In the genomic region with DNA sequence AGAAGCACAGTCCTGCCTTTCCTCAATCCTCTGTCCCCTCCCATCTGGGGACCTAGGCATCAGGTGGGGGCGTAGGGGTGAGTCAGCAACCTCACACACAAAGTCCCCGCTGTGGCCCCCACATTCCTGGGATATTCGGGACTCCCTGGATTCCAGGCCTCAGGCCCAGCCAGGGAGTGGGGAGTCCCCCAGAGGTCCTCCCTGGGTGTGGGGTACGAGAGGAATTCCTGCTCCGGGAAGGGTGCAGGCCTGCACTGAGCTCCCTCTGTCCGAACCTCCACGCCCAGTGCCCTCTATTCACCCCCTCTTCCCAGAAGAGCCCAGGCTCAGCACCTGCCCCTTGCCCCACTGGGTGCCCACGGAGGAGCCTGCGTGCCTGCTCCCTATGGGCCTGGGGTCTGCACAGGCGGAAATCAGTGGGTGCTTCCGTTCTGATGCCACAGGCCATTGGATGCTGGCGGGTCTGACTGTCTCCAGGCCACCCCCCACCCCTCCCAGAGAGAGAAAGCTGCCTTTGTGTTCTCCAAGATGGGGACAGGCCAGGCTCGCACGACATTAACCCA, we compare ENCODE assay signal across 15 cellular contexts. TPM values are rescaled to one million over a fixed set of nuclear protein-coding genes. Genes with fewer than 3 reads are reported as not detected.
DNase-seq lines count a peak whose midpoint lies in the region; ATAC-seq and TF ChIP-seq lines count a peak whose summit lies in the region.
"Had no signal": no experiment of that assay in that cellular context is flagged by ENCODE, and none has a peak within 500 bp of the region (broad histone marks: within the 10 kb centered on the region; RNA-seq: fewer than 3 reads in every experiment).

No MANE protein-coding gene starts in this region.

- H3K79me1 ChIP-seq in IMR-90 (ENCODE audit: low read depth in 1 of 2, low read length in 2 of 2): no peaks in the 10 kb centered on the region

- no peak overlapping the region for H2AK9ac ChIP-seq in IMR-90 (replicated peaks; ENCODE audit: low read depth, low read length, poor library complexity)

- H3K27me3 ChIP-seq in IMR-90 (ENCODE audit: control insufficient read depth, insufficient read depth, low read length) (peaks cover 38% of the 10 kb centered on the region), gastroesophageal sphincter (no peaks in the 10 kb centered on the region), SK-N-SH (ENCODE audit: insufficient read depth) (no peaks in the 10 kb centered on the region; the same call in 1 of the 2 replicates)

- 69% methylated on average over 2 of the region's 14 CpGs; no CpG with 5 or more reads in 1 of the 2 experiments for WGBS in IMR-90 (ENCODE audit: extremely low coverage in 2 of 2, insufficient read length in 1 of 2), 2 experiments
- 56 to 60% methylated on average over 1 to 5 of the region's 14 CpGs for WGBS in gastroesophageal sphincter (ENCODE audit: low coverage in 1 of 2), 2 donors
- 78% methylated on average over 8 of the region's 14 CpGs for WGBS in SK-N-SH (ENCODE audit: low lambda C conversion rate)

- H3K27ac Mint-ChIP-seq in neural crest cell (ENCODE audit: unreplicated experiment): peak overlapping the region; percentile 81

- in situ Hi-C loops in IMR-90 (cut with MboI; ENCODE audit: low sequenced_read_pairs): no loop called here

- H2BK120ac ChIP-seq in IMR-90 (ENCODE audit: low read depth, low read length): no peak overlapping the region

- CTCF ChIA-PET in IMR-90 (lab: Yijun Ruan, JAX): no interaction called here
- CTCF ChIA-PET in SK-N-SH (lab: Yijun Ruan, JAX): no interaction called here

- H3K27ac ChIP-seq in IMR-90 (ENCODE audit: insufficient read depth, low read length) (no peak overlapping the region), gastroesophageal sphincter (peak overlapping the region in 3 of 4 donors; percentile 66 to 77 (median 68)), SK-N-SH (ENCODE audit: low read depth in 2 of 2, low read length in 1 of 2) (no peak overlapping the region)
- H3K27ac ChIP-seq: tibial artery had no signal

- intact Hi-C loops in IMR-90 (cut with micrococcal nuclease): no loop called here

- no peak overlapping the region for H2BK20ac ChIP-seq in IMR-90 (ENCODE audit: low read depth, low read length)

- TF ChIP-seq POLR2A in IMR-90 (IDR thresholded peaks at IDR 0.05; ENCODE audit: low read depth, low read length) (no peak), gastroesophageal sphincter (IDR thresholded peaks at IDR 0.05) (no peak)

- H3K4me3 ChIP-seq in IMR-90 (ENCODE audit: insufficient read depth, low read depth, low read length): no peak overlapping the region
- H3K4me3 ChIP-seq in gastroesophageal sphincter: peak overlapping the region in 1 of 2 donors; percentile 36
- no peak overlapping the region for H3K4me3 ChIP-seq in SK-N-SH (ENCODE audit: low read depth in 2 of 2, low read length in 1 of 2)
- H3K4me3 ChIP-seq: A549, tibial artery had no signal

- H3K4me3 Mint-ChIP-seq in neural crest cell: peak overlapping the region; percentile 96

- POLR2A ChIA-PET in IMR-90 (lab: Charles Lee; ENCODE audit: unreplicated experiment) (no interaction called here), SK-N-SH (lab: Yijun Ruan, JAX) (no interaction called here)

- H3K9me2 ChIP-seq in SK-N-SH: no peaks in the 10 kb centered on the region

- no peak overlapping the region for H3K56ac ChIP-seq in IMR-90 (ENCODE audit: extremely low read depth, insufficient read depth, low read length)

- no peak for TF ChIP-seq EP300 in gastroesophageal sphincter (IDR thresholded peaks at IDR 0.05)
- no peak for TF ChIP-seq EP300 in SK-N-SH (IDR thresholded peaks at IDR 0.05; ENCODE audit: borderline replicate concordance in 1 of 2, low read depth in 1 of 2, low read length in 1 of 2)

- H4K5ac ChIP-seq in IMR-90 (ENCODE audit: low read depth, low read length): no peak overlapping the region

- DNase-seq in A172 (ENCODE audit: low spot score) (peak; percentile 89), IMR-90 (no peak), neural crest cell (ENCODE audit: low read depth, low spot score) (no peak), SK-N-SH (no peak), GF-D8 (lab: John Stamatoyannopoulos, UW) (no peak), SIG-M5 treated with dmso at 0.1 percent for 504 hours (lab: John Stamatoyannopoulos, UW; ENCODE audit: unreplicated experiment) (no peak)
- DNase-seq in activated T-cell treated with anti-CD3 and anti-CD28 coated beads, Interleukin-2, amount 50 U/mL, for 48 hours: no peak
- DNase-seq: Caco-2, erythroblast, NCI-H1417, NCI-H526 treated with DMSO at 0.1 percent for 48 hours, tibial artery had no signal

- H3K36me3 ChIP-seq in IMR-90 (ENCODE audit: control insufficient read depth, insufficient read depth, low read length): no peaks in the 10 kb centered on the region
- no peaks in the 10 kb centered on the region for H3K36me3 ChIP-seq in gastroesophageal sphincter
- no peaks in the 10 kb centered on the region for H3K36me3 ChIP-seq in SK-N-SH (replicated peaks in 1 of 2; ENCODE audit: control insufficient read depth in 1 of 2, insufficient read depth in 2 of 2, low read length in 1 of 2)
- H3K36me3 ChIP-seq: tibial artery had no signal

- no peak overlapping the region for H3K4me2 ChIP-seq in IMR-90 (ENCODE audit: low read depth, low read length)
- no peak overlapping the region for H3K4me2 ChIP-seq in SK-N-SH

- dilution Hi-C loops in IMR-90 (cut with HindIII; ENCODE audit: low sequenced_read_pairs, unreplicated experiment): no loop called here

- H3K9me3 Mint-ChIP-seq in neural crest cell: no peaks in the 10 kb centered on the region

- H3K18ac ChIP-seq in IMR-90 (ENCODE audit: low read depth, low read length): no peak overlapping the region

- BruUV-seq in IMR-90 (replicated peaks; lab: Mats Ljungman, UMichigan): no TSS peak

- H3K27me3 Mint-ChIP-seq in neural crest cell (ENCODE audit: low read depth): peaks cover 1% of the 10 kb centered on the region

- no peak overlapping the region for H3K9ac ChIP-seq in IMR-90 (ENCODE audit: low read depth, low read length)
- H3K9ac ChIP-seq in SK-N-SH: no peak overlapping the region

- no peak overlapping the region for H3K4ac ChIP-seq in IMR-90 (ENCODE audit: low read depth, low read length)

- TF ChIP-seq CTCF in IMR-90 (conservative IDR thresholded peaks at IDR 0.05; ENCODE audit: low read depth, low read length): no peak
- no peak for TF ChIP-seq CTCF in gastroesophageal sphincter (IDR thresholded peaks at IDR 0.05)
- no peak for TF ChIP-seq CTCF in neural crest cell (conservative IDR thresholded peaks at IDR 0.05)
- TF ChIP-seq CTCF in SK-N-SH (IDR thresholded peaks at IDR 0.05): no peak

- peaks cover 4% of the 10 kb centered on the region for H3F3A ChIP-seq in SK-N-SH (replicated peaks; ENCODE audit: insufficient read depth)

- no peaks in the 10 kb centered on the region for H3K9me1 ChIP-seq in IMR-90 (ENCODE audit: insufficient read depth, low read length)

- H4K8ac ChIP-seq in IMR-90 (ENCODE audit: low read depth in 2 of 2, low read length in 2 of 2): no peak overlapping the region

- H2BK15ac ChIP-seq in IMR-90 (ENCODE audit: low read depth, low read length): no peak overlapping the region

- H3K36me3 Mint-ChIP-seq in neural crest cell (ENCODE audit: low read depth): no peaks in the 10 kb centered on the region

- H3K79me2 ChIP-seq in SK-N-SH (ENCODE audit: insufficient read depth): no peaks in the 10 kb centered on the region

- peaks cover 43% of the 10 kb centered on the region for H3K4me1 Mint-ChIP-seq in neural crest cell

- H2AK5ac ChIP-seq in IMR-90 (ENCODE audit: low read depth, low read length): no peak overlapping the region

- no peak for ATAC-seq in IMR-90 (ENCODE audit: low read depth)
- ATAC-seq in gastroesophageal sphincter: no peak
- ATAC-seq: A549 had no signal

- H3K4me1 ChIP-seq in IMR-90 (ENCODE audit: control insufficient read depth, insufficient read depth, low read length) (peaks cover 9% of the 10 kb centered on the region), gastroesophageal sphincter (peaks cover 0 to 40% (median 7%) of the 10 kb centered on the region in 3 donors), SK-N-SH (ENCODE audit: control insufficient read depth in 1 of 2, insufficient read depth in 2 of 2, low read depth in 1 of 2, low read length in 1 of 2) (peaks cover 0 to 14% of the 10 kb centered on the region in 2 experiments; a peak in 1 of 4 replicates)

- no peaks in the 10 kb centered on the region for H4K20me1 ChIP-seq in IMR-90 (ENCODE audit: insufficient read depth, low read length)
- H4K20me1 ChIP-seq in SK-N-SH (ENCODE audit: insufficient read depth): no peaks in the 10 kb centered on the region

- H2AFZ ChIP-seq in IMR-90 (replicated peaks; ENCODE audit: low read length, poor library complexity) (no peak overlapping the region), SK-N-SH (ENCODE audit: low read depth) (no peak overlapping the region)

- H4K91ac ChIP-seq in IMR-90 (ENCODE audit: insufficient read depth, low read depth, low read length): no peak overlapping the region

- no peak overlapping the region for H3K14ac ChIP-seq in IMR-90 (replicated peaks; ENCODE audit: low read depth, low read length)

- no peak overlapping the region for H3K23ac ChIP-seq in IMR-90 (ENCODE audit: low read depth, low read length)

- TF ChIP-seq RAD21 in IMR-90 (IDR thresholded peaks at IDR 0.05; ENCODE audit: low read length): no peak
- TF ChIP-seq RAD21 in SK-N-SH (IDR thresholded peaks at IDR 0.05; ENCODE audit: low read length): no peak

- H3K9me3 ChIP-seq in IMR-90 (ENCODE audit: control insufficient read depth, insufficient read depth, low read length) (no peaks in the 10 kb centered on the region), gastroesophageal sphincter (no peaks in the 10 kb centered on the region), SK-N-SH (no peaks in the 10 kb centered on the region)
- H3K9me3 ChIP-seq: A549, Caco-2, tibial artery had no signal

- no peak overlapping the region for H2BK5ac ChIP-seq in IMR-90 (ENCODE audit: low read depth, low read length, poor library complexity, severe bottlenecking)

RNA-seq across cellular contexts. Expression of a gene that starts 3.4 kb away (rescaled TPM):
- total RNA-seq in A172 (2014; rRNA removed; shearing (Covaris generic)): 78.5 and 139 TPM in 2 replicates
- total RNA-seq in IMR-90 (2012; rRNA removed) (1.7 and 2.0 TPM in 2 replicates), gastroesophageal sphincter (10 to 100 TPM; 19.8 to 52.5 (median 31.6) TPM), neural crest cell (74.4 and 78.5 TPM in 2 replicates)
- polyA plus RNA-seq in IMR-90 (2012; rRNA removed) (4.0 and 4.9 TPM in 2 replicates), SK-N-SH (2012; rRNA removed) (21.4 and 28.9 TPM in 2 replicates)
- polyA plus RNA-seq in IMR-90 (2012; cell fraction: cytosol; rRNA removed): 4.3 and 7.1 TPM in 2 replicates
- 2.1 and 2.2 TPM in 2 replicates for polyA plus RNA-seq in IMR-90 (2012; cell fraction: nucleus; rRNA removed; ENCODE audit: low replicate concordance)
- 13.2 and 18.6 TPM in 2 replicates for polyA plus RNA-seq in SK-N-SH (2012; cell fraction: cytosol; rRNA removed)
- polyA plus RNA-seq in SK-N-SH (2012; cell fraction: nucleus; rRNA removed): 11.9 and 25.2 TPM in 2 replicates

RNA-seq across cellular contexts. Expression of a gene that starts 16.8 kb away (rescaled TPM):
- 56.8 and 59.2 TPM in 2 replicates for total RNA-seq in A172 (2014; rRNA removed; shearing (Covaris generic))
- total RNA-seq in IMR-90 (2012; rRNA removed): 9.9 and 10.3 TPM in 2 replicates
- polyA plus RNA-seq in IMR-90 (2012; rRNA removed): 32.3 and 45.4 TPM in 2 replicates
- polyA plus RNA-seq in IMR-90 (2012; cell fraction: cytosol; rRNA removed): 49.1 and 54.4 TPM in 2 replicates
- 16.4 and 17.3 TPM in 2 replicates for polyA plus RNA-seq in IMR-90 (2012; cell fraction: nucleus; rRNA removed; ENCODE audit: low replicate concordance)
- total RNA-seq in gastroesophageal sphincter: 10 to 100 TPM; 33.9 to 54.1 (median 45.0) TPM
- total RNA-seq in neural crest cell: 114 and 117 TPM in 2 replicates
- polyA plus RNA-seq in SK-N-SH (2012; rRNA removed): 60.9 and 79.5 TPM in 2 replicates
- 56.7 and 67.9 TPM in 2 replicates for polyA plus RNA-seq in SK-N-SH (2012; cell fraction: cytosol; rRNA removed)
- polyA plus RNA-seq in SK-N-SH (2012; cell fraction: nucleus; rRNA removed): 32.6 and 47.0 TPM in 2 replicates

RNA-seq across cellular contexts. Expression of a gene that starts 24.3 kb away (rescaled TPM):
- total RNA-seq in A172 (2014; rRNA removed; shearing (Covaris generic)): not detected in 2 replicates
- total RNA-seq in IMR-90 (2012; rRNA removed) (not detected in 2 replicates), gastroesophageal sphincter (under 1 TPM in 1 of 4 donors, not detected in 3; 0.13 TPM), neural crest cell (0.41 and 0.51 TPM in 2 replicates)
- polyA plus RNA-seq in IMR-90 (2012; rRNA removed) (0.10 TPM in 2 replicates), SK-N-SH (2012; rRNA removed) (0.15 and 0.19 TPM in 2 replicates)
- 0.02 TPM in 1 of 2 replicates, not detected in the other for polyA plus RNA-seq in IMR-90 (2012; cell fraction: cytosol; rRNA removed)
- polyA plus RNA-seq in IMR-90 (2012; cell fraction: nucleus; rRNA removed; ENCODE audit: low replicate concordance): 0.47 and 1.0 TPM in 2 replicates
- polyA plus RNA-seq in SK-N-SH (2012; cell fraction: cytosol; rRNA removed): 0.06 and 0.08 TPM in 2 replicates
- polyA plus RNA-seq in SK-N-SH (2012; cell fraction: nucleus; rRNA removed): 1.3 and 1.4 TPM in 2 replicates
- total RNA-seq: HT1080 had no signal

RNA-seq across cellular contexts. Expression of a gene that starts 33.8 kb away (rescaled TPM):
- total RNA-seq in A172 (2014; rRNA removed; shearing (Covaris generic)): 159 and 160 TPM in 2 replicates
- total RNA-seq in IMR-90 (2012; rRNA removed): 112 and 115 TPM in 2 replicates
- polyA plus RNA-seq in IMR-90 (2012; rRNA removed): 263 and 328 TPM in 2 replicates
- 330 and 334 TPM in 2 replicates for polyA plus RNA-seq in IMR-90 (2012; cell fraction: cytosol; rRNA removed)
- polyA plus RNA-seq in IMR-90 (2012; cell fraction: nucleus; rRNA removed; ENCODE audit: low replicate concordance): 200 and 249 TPM in 2 replicates
- total RNA-seq in gastroesophageal sphincter: 10 to 100 TPM in 3 of 4 donors, 1 to 10 TPM in 1; 3.4 to 25.8 (median 15.7) TPM
- total RNA-seq in neural crest cell: 31.4 and 33.6 TPM in 2 replicates
- polyA plus RNA-seq in SK-N-SH (2012; rRNA removed): 249 and 299 TPM in 2 replicates
- 120 and 152 TPM in 2 replicates for polyA plus RNA-seq in SK-N-SH (2012; cell fraction: cytosol; rRNA removed)
- polyA plus RNA-seq in SK-N-SH (2012; cell fraction: nucleus; rRNA removed): 256 and 307 TPM in 2 replicates

RNA-seq across cellular contexts. Expression of a gene that starts 39.8 kb away (rescaled TPM):
- total RNA-seq in A172 (2014; rRNA removed; shearing (Covaris generic)): 15.8 and 22.5 TPM in 2 replicates
- total RNA-seq in IMR-90 (2012; rRNA removed): 8.6 and 13.8 TPM in 2 replicates
- 19.5 and 24.9 TPM in 2 replicates for polyA plus RNA-seq in IMR-90 (2012; rRNA removed)
- 15.5 and 19.7 TPM in 2 replicates for polyA plus RNA-seq in IMR-90 (2012; cell fraction: cytosol; rRNA removed)
- polyA plus RNA-seq in IMR-90 (2012; cell fraction: nucleus; rRNA removed; ENCODE audit: low replicate concordance): 8.5 and 11.8 TPM in 2 replicates
- 10 to 100 TPM; 10.8 to 19.9 (median 14.2) TPM for total RNA-seq in gastroesophageal sphincter
- 18.3 and 19.7 TPM in 2 replicates for total RNA-seq in neural crest cell
- 12.8 and 13.6 TPM in 2 replicates for polyA plus RNA-seq in SK-N-SH (2012; rRNA removed)
- 7.0 and 9.4 TPM in 2 replicates for polyA plus RNA-seq in SK-N-SH (2012; cell fraction: cytosol; rRNA removed)
- polyA plus RNA-seq in SK-N-SH (2012; cell fraction: nucleus; rRNA removed): 8.4 and 9.5 TPM in 2 replicates

Comparison
In these comparisons a context has a peak if more than half of its experiments do, and no peak if none do; other contexts are left out.
1. H3K27ac ChIP-seq: peak in gastroesophageal sphincter (3 of 4); none in IMR-90 (single experiment) and SK-N-SH (0 of 2).